Comparison of ENCODE assay signal across 8 cellular contexts in genomic region chr14:22852940-22853767, GRCh38. TPM values are rescaled to one million over a fixed set of nuclear protein-coding genes. Genes with fewer than 3 reads are reported as not detected.
DNase-seq lines count a peak whose midpoint lies in the region; ATAC-seq, FAIRE-seq and TF ChIP-seq lines count a peak whose summit lies in the region.

No MANE protein-coding gene starts in this region.

- TF ChIP-seq POLR2A in H54 (IDR thresholded peaks at IDR 0.05; ENCODE audit: low read depth, low read length) (no peak), transverse colon (IDR thresholded peaks at IDR 0.05) (no peak)

- no peaks in the 10 kb centered on the region for H3K9me3 Mint-ChIP-seq in T-cell

- H3K4me1 Mint-ChIP-seq in T-cell = peaks cover 6 to 25% (median 23%) of the 10 kb centered on the region in 3 donors

- TF ChIP-seq CTCF in DND-41 (IDR thresholded peaks at IDR 0.05; ENCODE audit: borderline replicate concordance, extremely low read depth, low read length, poor library complexity, severe bottlenecking) = peak; percentile 95
- peak; percentile 85 to 97 (median 90) for TF ChIP-seq CTCF in heart right ventricle (IDR thresholded peaks at IDR 0.05)
- TF ChIP-seq CTCF in transverse colon (IDR thresholded peaks at IDR 0.05) = peak; percentile 86 to 100 (median 95)

- H3K4me2 ChIP-seq in DND-41 (ENCODE audit: insufficient read depth, low read length) = peak overlapping the region; percentile 72

- intact Hi-C loops in heart right ventricle (cut with DNase I) = loop anchor here (1.0 to 10.0 kb wide), 15 partner anchors 16 to 468 kb away; partner anchors contain the start of genes MMP14 (in 2 of the 10) and OXA1L (in 1 of the 10)
- intact Hi-C loops in posterior vena cava (cut with DNase I) = loop anchor here in 1 of 2 donors (2.0 to 10.0 kb wide), 3 partner anchors 30 to 296 kb away; no protein-coding TSS in a partner anchor
- intact Hi-C loops in transverse colon (cut with DNase I; ENCODE audit: low total_unique reads) = loop anchor here (1.0 to 10.0 kb wide), 3 partner anchors 16 to 298 kb away; partner anchors contain the start of gene MMP14

- H3K9ac ChIP-seq in DND-41 (ENCODE audit: low read depth, low read length) (peak overlapping the region; percentile 36; the same call in 1 of the 2 replicates), adipocyte (ENCODE audit: low read length) (peak overlapping the region; percentile 90)

- H3K4me3 ChIP-seq in DND-41 (ENCODE audit: low read depth in 1 of 2, low read length in 2 of 2) (peak overlapping the region in 1 of 2 experiments; percentile 46; a peak in 2 of 4 replicates), adipocyte (ENCODE audit: low read length) (peak overlapping the region; percentile 82), heart right ventricle (peak overlapping the region; percentile 24 to 61 (median 53)), transverse colon (peak overlapping the region in 3 of 4 donors; percentile 28 to 48 (median 32))

- no peaks in the 10 kb centered on the region for H3K9me3 ChIP-seq in DND-41 (ENCODE audit: insufficient read depth, low read length, severe bottlenecking)
- no peaks in the 10 kb centered on the region for H3K9me3 ChIP-seq in adipocyte (ENCODE audit: control insufficient read depth, low read length)
- peaks cover 0 to 7% (median 0%) of the 10 kb centered on the region in 11 donors for H3K9me3 ChIP-seq in heart right ventricle
- H3K9me3 ChIP-seq in transverse colon = no peaks in the 10 kb centered on the region

- CTCF ChIA-PET in T-cell (lab: Charles Lee) = interaction anchor here (0.5 to 4.5 kb wide), 26 partner anchors 10 to 873 kb away, joined by 3 to 46 read pairs (median 4); partner anchors contain the start of genes LRP10 (in 1 of the 2), MRPL52 (in 1 of the 2) and RBM23 (in 1 of the 2)

- peaks cover 32% of the 10 kb centered on the region for H3K27me3 ChIP-seq in DND-41 (ENCODE audit: insufficient read depth, low read length, poor library complexity)
- H3K27me3 ChIP-seq in adipocyte (replicated peaks; ENCODE audit: control insufficient read depth, insufficient read depth, low read length) = no peaks in the 10 kb centered on the region
- H3K27me3 ChIP-seq in heart right ventricle = no peaks in the 10 kb centered on the region
- H3K27me3 ChIP-seq in transverse colon = no peaks in the 10 kb centered on the region

- TF ChIP-seq EP300 in transverse colon (IDR thresholded peaks at IDR 0.05; ENCODE audit: low read depth) = no peak

- H3K4me1 ChIP-seq in DND-41 (ENCODE audit: insufficient read depth, low read length) = peaks cover 9% of the 10 kb centered on the region
- H3K4me1 ChIP-seq in adipocyte (ENCODE audit: control insufficient read depth, insufficient read depth, low read length) = peaks cover 52% of the 10 kb centered on the region
- H3K4me1 ChIP-seq in heart right ventricle = peaks cover 19 to 54% (median 47%) of the 10 kb centered on the region in 9 donors
- H3K4me1 ChIP-seq in transverse colon = peaks cover 22 to 50% (median 36%) of the 10 kb centered on the region in 4 donors

- peak; percentile 88 for DNase-seq in DND-41
- DNase-seq in H54 (ENCODE audit: insufficient read length, low spot score) = peak; percentile 57
- DNase-seq in NCI-H1092 (lab: John Stamatoyannopoulos, UW) = peak; percentile 72
- DNase-seq in T-cell = peak; percentile 64 to 95 (median 86)
- DNase-seq in adipocyte (ENCODE audit: low read depth) = peak; percentile 94
- peak; percentile 90 to 92 for DNase-seq in heart right ventricle
- peak; percentile 96 for DNase-seq in posterior vena cava (ENCODE audit: low spot score)
- peak; percentile 96 for DNase-seq in transverse colon

- 1 to 2% methylated on average over 20 of the region's 20 CpGs for WGBS in heart right ventricle, 2 donors
- 2% methylated on average over 20 of the region's 20 CpGs; no CpG with 5 or more reads in 1 of the 2 donors for WGBS in transverse colon (ENCODE audit: low coverage in 1 of 2), 2 donors

- no peaks in the 10 kb centered on the region for H3K36me3 Mint-ChIP-seq in T-cell

- H3K36me3 ChIP-seq in DND-41 (ENCODE audit: insufficient read depth, low read length) (no peaks in the 10 kb centered on the region), adipocyte (ENCODE audit: control insufficient read depth, insufficient read depth, low read length, severe bottlenecking) (no peaks in the 10 kb centered on the region), heart right ventricle (no peaks in the 10 kb centered on the region), transverse colon (no peaks in the 10 kb centered on the region)

- peak overlapping the region; percentile 59 for H2AFZ ChIP-seq in DND-41 (ENCODE audit: low read depth, low read length)

- FAIRE-seq in H54 (lab: Jason Lieb, UNC) = no peak

- POLR2A ChIA-PET in T-cell (lab: Charles Lee) = no interaction called here

- H3K4me3 Mint-ChIP-seq in T-cell = peak overlapping the region; percentile 75 to 79 (median 78)

- H3K27me3 Mint-ChIP-seq in T-cell = peaks cover 6 to 9% of the 10 kb centered on the region in 2 donors

- peaks cover 16% of the 10 kb centered on the region for H4K20me1 ChIP-seq in DND-41 (ENCODE audit: insufficient read depth, low read length)

- H3K27ac Mint-ChIP-seq in T-cell = peak overlapping the region; percentile 66 to 79

- in situ Hi-C loops in transverse colon (cut with MboI; ENCODE audit: low pct_ligation_motif_present in 1 of 4, low pct_unique_long_range_greater_than_20kb in 1 of 4, low sequenced_read_pairs in 3 of 4) = loop anchor here in 2 of 4 donors (25.0 kb wide), 1 partner anchor 291 kb away; no protein-coding TSS in a partner anchor

- H3K27ac ChIP-seq in DND-41 (ENCODE audit: low read length) (peak overlapping the region; percentile 38), heart right ventricle (peak overlapping the region in 7 of 10 donors; percentile 5 to 79 (median 56)), transverse colon (peak overlapping the region; percentile 73 to 83 (median 76))

- H3K79me2 ChIP-seq in DND-41 (ENCODE audit: insufficient read depth, low read length) = no peaks in the 10 kb centered on the region

- peak; percentile 91 for ATAC-seq in DND-41 (ENCODE audit: insufficient read depth, low read depth)
- peak; percentile 90 to 92 (median 91) for ATAC-seq in T-cell (replicated peaks in 1 of 4)
- ATAC-seq in heart right ventricle = peak; percentile 48 to 80 (median 64)

RNA-seq across cellular contexts. Expression of gene MMP14, which starts 16.8 kb away (rescaled TPM):
- total RNA-seq in T-cell (1 to 10 TPM; 1.9 to 3.7 (median 2.3) TPM), heart right ventricle (10 to 100 TPM; 13.6 to 43.3 (median 20.2) TPM), posterior vena cava (100 to 1,000 TPM; 229 to 234 TPM), transverse colon (10 to 100 TPM; 59.5 to 91.6 (median 73.1) TPM)
- 10 to 100 TPM; 24.8 to 27.4 TPM for polyA plus RNA-seq in heart right ventricle

RNA-seq across cellular contexts. Expression of gene LRP10, which starts 18.4 kb away (rescaled TPM):
- total RNA-seq in T-cell (100 to 1,000 TPM in 1 of 5 donors, 10 to 100 TPM in 4; 67.0 to 103 (median 89.9) TPM), heart right ventricle (100 to 1,000 TPM in 1 of 10 donors, 10 to 100 TPM in 9; 39.3 to 101 (median 50.9) TPM), posterior vena cava (100 to 1,000 TPM; 129 to 139 TPM), transverse colon (100 to 1,000 TPM in 3 of 4 donors, 10 to 100 TPM in 1; 88.8 to 232 (median 180) TPM)
- polyA plus RNA-seq in heart right ventricle = 10 to 100 TPM; 10.3 to 38.4 TPM

RNA-seq across cellular contexts. Expression of gene MRPL52, which starts 23.5 kb away (rescaled TPM):
- total RNA-seq in T-cell (10 to 100 TPM; 36.5 to 70.1 (median 62.2) TPM), heart right ventricle (100 to 1,000 TPM in 7 of 10 donors, 10 to 100 TPM in 3; 90.1 to 117 (median 106) TPM), posterior vena cava (10 to 100 TPM; 58.5 to 58.9 TPM), transverse colon (10 to 100 TPM in 2 of 4 donors, 1 to 10 TPM in 1, not detected in 1; 7.5 to 44.3 (median 23.8) TPM)
- 100 to 1,000 TPM; 136 to 300 TPM for polyA plus RNA-seq in heart right ventricle

RNA-seq across cellular contexts. Expression of gene REM2, which starts 29.9 kb away (rescaled TPM):
- total RNA-seq in T-cell (10 to 100 TPM in 1 of 5 donors, 1 to 10 TPM in 4; 4.1 to 10.6 (median 6.2) TPM), heart right ventricle (under 1 TPM in 4 of 10 donors, not detected in 6; 0.14 to 0.25 (median 0.18) TPM), posterior vena cava (under 1 TPM; 0.23 to 0.43 TPM), transverse colon (1 to 10 TPM in 2 of 4 donors, under 1 TPM in 1, not detected in 1; 0.27 to 5.2 (median 2.1) TPM)
- under 1 TPM; 0.07 to 0.22 TPM for polyA plus RNA-seq in heart right ventricle

RNA-seq across cellular contexts. Expression of gene SLC7A7, which starts 37.9 kb away (rescaled TPM):
- total RNA-seq in T-cell (1 to 10 TPM in 2 of 5 donors, under 1 TPM in 2, not detected in 1; 0.75 to 1.8 (median 0.98) TPM), heart right ventricle (10 to 100 TPM in 1 of 10 donors, 1 to 10 TPM in 9; 1.1 to 16.1 (median 2.8) TPM), posterior vena cava (10 to 100 TPM; 11.4 to 17.5 TPM), transverse colon (10 to 100 TPM in 3 of 4 donors, under 1 TPM in 1; 1.00 to 67.0 (median 33.6) TPM)
- polyA plus RNA-seq in heart right ventricle = 1 to 10 TPM; 2.3 to 3.7 TPM
